Comparison of ENCODE assay signal across 5 cellular contexts in genomic region chr1:108066808-108067207, GRCh38.
"Had no signal": no experiment of that assay in that cellular context is flagged by ENCODE, and none has a peak within 500 bp of the region (broad histone marks: within the 10 kb centered on the region; RNA-seq: fewer than 3 reads in every experiment).

No MANE protein-coding gene starts in this region.

- H3K4me1 Mint-ChIP-seq: GM23338, H9 had no signal

- DNase-seq: H9, HCEC 1CT, IMR-90 had no signal

- H3K4me3 Mint-ChIP-seq: GM23338, H9 had no signal

- ATAC-seq: GM23338, K562 had no signal

- H3K27ac Mint-ChIP-seq: GM23338, H9 had no signal
